Comparison of ENCODE assay signal across 1 cellular context in the genomic region with DNA sequence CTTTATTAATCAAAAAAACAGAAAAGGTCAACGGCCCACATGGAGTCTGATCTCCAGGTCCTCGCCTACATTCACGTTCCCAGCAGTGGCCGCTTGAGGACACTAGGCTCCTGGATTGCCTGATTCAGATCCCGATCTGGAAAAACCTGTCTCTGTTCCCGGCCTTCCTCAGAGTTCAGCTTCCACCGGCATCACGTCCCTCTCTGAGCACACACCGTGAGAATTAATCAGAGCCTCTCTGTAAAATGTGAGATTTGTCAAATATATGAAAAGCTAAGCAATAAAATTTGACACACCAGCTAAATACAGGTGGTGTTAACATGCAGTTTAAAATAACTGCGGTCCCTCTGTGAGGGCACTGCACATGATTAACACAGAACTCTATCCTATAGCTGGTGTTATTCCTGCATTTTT.
TF ChIP-seq lines count a peak whose summit lies in the region.

No MANE protein-coding gene starts in this region.

TF ChIP-seq in HepG2, 621 proteins besides CTCF, POLR2A, EP300 and RAD21 (continued from another document and continues in another):
- TF ChIP-seq, protein P1, sequence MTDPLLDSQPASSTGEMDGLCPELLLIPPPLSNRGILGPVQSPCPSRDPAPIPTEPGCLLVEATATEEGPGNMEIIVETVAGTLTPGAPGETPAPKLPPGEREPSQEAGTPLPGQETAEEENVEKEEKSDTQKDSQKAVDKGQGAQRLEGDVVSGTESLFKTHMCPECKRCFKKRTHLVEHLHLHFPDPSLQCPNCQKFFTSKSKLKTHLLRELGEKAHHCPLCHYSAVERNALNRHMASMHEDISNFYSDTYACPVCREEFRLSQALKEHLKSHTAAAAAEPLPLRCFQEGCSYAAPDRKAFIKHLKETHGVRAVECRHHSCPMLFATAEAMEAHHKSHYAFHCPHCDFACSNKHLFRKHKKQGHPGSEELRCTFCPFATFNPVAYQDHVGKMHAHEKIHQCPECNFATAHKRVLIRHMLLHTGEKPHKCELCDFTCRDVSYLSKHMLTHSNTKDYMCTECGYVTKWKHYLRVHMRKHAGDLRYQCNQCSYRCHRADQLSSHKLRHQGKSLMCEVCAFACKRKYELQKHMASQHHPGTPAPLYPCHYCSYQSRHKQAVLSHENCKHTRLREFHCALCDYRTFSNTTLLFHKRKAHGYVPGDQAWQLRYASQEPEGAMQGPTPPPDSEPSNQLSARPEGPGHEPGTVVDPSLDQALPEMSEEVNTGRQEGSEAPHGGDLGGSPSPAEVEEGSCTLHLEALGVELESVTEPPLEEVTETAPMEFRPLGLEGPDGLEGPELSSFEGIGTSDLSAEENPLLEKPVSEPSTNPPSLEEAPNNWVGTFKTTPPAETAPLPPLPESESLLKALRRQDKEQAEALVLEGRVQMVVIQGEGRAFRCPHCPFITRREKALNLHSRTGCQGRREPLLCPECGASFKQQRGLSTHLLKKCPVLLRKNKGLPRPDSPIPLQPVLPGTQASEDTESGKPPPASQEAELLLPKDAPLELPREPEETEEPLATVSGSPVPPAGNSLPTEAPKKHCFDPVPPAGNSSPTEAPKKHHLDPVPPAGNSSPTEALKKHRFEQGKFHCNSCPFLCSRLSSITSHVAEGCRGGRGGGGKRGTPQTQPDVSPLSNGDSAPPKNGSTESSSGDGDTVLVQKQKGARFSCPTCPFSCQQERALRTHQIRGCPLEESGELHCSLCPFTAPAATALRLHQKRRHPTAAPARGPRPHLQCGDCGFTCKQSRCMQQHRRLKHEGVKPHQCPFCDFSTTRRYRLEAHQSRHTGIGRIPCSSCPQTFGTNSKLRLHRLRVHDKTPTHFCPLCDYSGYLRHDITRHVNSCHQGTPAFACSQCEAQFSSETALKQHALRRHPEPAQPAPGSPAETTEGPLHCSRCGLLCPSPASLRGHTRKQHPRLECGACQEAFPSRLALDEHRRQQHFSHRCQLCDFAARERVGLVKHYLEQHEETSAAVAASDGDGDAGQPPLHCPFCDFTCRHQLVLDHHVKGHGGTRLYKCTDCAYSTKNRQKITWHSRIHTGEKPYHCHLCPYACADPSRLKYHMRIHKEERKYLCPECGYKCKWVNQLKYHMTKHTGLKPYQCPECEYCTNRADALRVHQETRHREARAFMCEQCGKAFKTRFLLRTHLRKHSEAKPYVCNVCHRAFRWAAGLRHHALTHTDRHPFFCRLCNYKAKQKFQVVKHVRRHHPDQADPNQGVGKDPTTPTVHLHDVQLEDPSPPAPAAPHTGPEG (CRISPR knock-in tag; IDR thresholded peaks at IDR 0.05), result no peak
- TF ChIP-seq SIX1 (CRISPR knock-in tag; IDR thresholded peaks at IDR 0.05; ENCODE audit: borderline replicate concordance) (no peak), SRSF4 (IDR thresholded peaks at IDR 0.05; ENCODE audit: low read depth, low read length, poor library complexity, severe bottlenecking) (no peak), NFE2L2 (IDR thresholded peaks at IDR 0.05; ENCODE audit: low read length) (0 out of 2 replicates have a peak, but pooled peaks have one; percentile 18), ZNF160 (CRISPR knock-in tag; IDR thresholded peaks at IDR 0.05) (no peak), POGZ (CRISPR knock-in tag; IDR thresholded peaks at IDR 0.05) (peak; percentile 66), PRPF4 (IDR thresholded peaks at IDR 0.05; ENCODE audit: low read depth, low read length, poor library complexity, severe bottlenecking) (no peak), ZNF598 (CRISPR knock-in tag; IDR thresholded peaks at IDR 0.05; ENCODE audit: borderline replicate concordance) (no peak), PLRG1 (conservative IDR thresholded peaks at IDR 0.05) (no peak), ZFY (CRISPR knock-in tag; IDR thresholded peaks at IDR 0.05) (no peak; the same call in 1 of the 2 replicates), ZNF777 (CRISPR knock-in tag; IDR thresholded peaks at IDR 0.05) (no peak), ARNT (IDR thresholded peaks at IDR 0.05) (no peak), AHR (CRISPR knock-in tag; IDR thresholded peaks at IDR 0.05) (no peak), ZNF333 (CRISPR knock-in tag; IDR thresholded peaks at IDR 0.05; ENCODE audit: borderline replicate concordance) (no peak), ZNF670 (CRISPR knock-in tag; IDR thresholded peaks at IDR 0.05; ENCODE audit: borderline replicate concordance) (no peak), PAX8 (CRISPR knock-in tag; IDR thresholded peaks at IDR 0.05; ENCODE audit: borderline replicate concordance) (no peak), MBD4 (IDR thresholded peaks at IDR 0.05; ENCODE audit: borderline replicate concordance, low read length) (no peak), HHEX (CRISPR knock-in tag; IDR thresholded peaks at IDR 0.05) (no peak), ZFP82 (CRISPR knock-in tag; IDR thresholded peaks at IDR 0.05; ENCODE audit: borderline replicate concordance) (no peak), CBX5 (CRISPR knock-in tag; IDR thresholded peaks at IDR 0.05; ENCODE audit: borderline replicate concordance) (peak; percentile 41; the same call in 1 of the 2 replicates), ZNF101 (CRISPR knock-in tag; IDR thresholded peaks at IDR 0.05; ENCODE audit: borderline replicate concordance, low read depth) (no peak), ZNF773 (CRISPR knock-in tag; IDR thresholded peaks at IDR 0.05; ENCODE audit: borderline replicate concordance) (no peak), ZNF33B (CRISPR knock-in tag; IDR thresholded peaks at IDR 0.05) (no peak), ZFP41 (CRISPR knock-in tag; IDR thresholded peaks at IDR 0.05; ENCODE audit: borderline replicate concordance) (no peak), RORA (CRISPR knock-in tag; IDR thresholded peaks at IDR 0.05) (no peak), IKZF1 (IDR thresholded peaks at IDR 0.05) (no peak), HCFC1 (IDR thresholded peaks at IDR 0.05; ENCODE audit: low read depth, low read length) (no peak), TMF1 (CRISPR knock-in tag; IDR thresholded peaks at IDR 0.05; ENCODE audit: low read depth) (no peak), FOXP1 (IDR thresholded peaks at IDR 0.05) (no peak), FOXP1 (CRISPR knock-in tag; IDR thresholded peaks at IDR 0.05) (no peak), FOSL1 (CRISPR knock-in tag; IDR thresholded peaks at IDR 0.05; ENCODE audit: borderline replicate concordance) (no peak), ZNF724P (CRISPR knock-in tag; IDR thresholded peaks at IDR 0.05; ENCODE audit: borderline replicate concordance) (no peak), ZNF430 (CRISPR knock-in tag; IDR thresholded peaks at IDR 0.05) (no peak), CHD2 (IDR thresholded peaks at IDR 0.05; ENCODE audit: low read depth, low read length) (no peak), ZNF138 (CRISPR knock-in tag; IDR thresholded peaks at IDR 0.05; ENCODE audit: low read depth) (no peak), TBL1XR1 (IDR thresholded peaks at IDR 0.05; ENCODE audit: borderline replicate concordance, low read length, partially characterized antibody) (no peak), ISX (CRISPR knock-in tag; conservative IDR thresholded peaks at IDR 0.05) (no peak), ZNF446 (CRISPR knock-in tag; IDR thresholded peaks at IDR 0.05) (no peak), TGIF2 (CRISPR knock-in tag; IDR thresholded peaks at IDR 0.05) (no peak), ZNF451 (CRISPR knock-in tag; IDR thresholded peaks at IDR 0.05) (no peak), ATM (IDR thresholded peaks at IDR 0.05; ENCODE audit: borderline replicate concordance) (no peak)
- TF ChIP-seq, protein P2, sequence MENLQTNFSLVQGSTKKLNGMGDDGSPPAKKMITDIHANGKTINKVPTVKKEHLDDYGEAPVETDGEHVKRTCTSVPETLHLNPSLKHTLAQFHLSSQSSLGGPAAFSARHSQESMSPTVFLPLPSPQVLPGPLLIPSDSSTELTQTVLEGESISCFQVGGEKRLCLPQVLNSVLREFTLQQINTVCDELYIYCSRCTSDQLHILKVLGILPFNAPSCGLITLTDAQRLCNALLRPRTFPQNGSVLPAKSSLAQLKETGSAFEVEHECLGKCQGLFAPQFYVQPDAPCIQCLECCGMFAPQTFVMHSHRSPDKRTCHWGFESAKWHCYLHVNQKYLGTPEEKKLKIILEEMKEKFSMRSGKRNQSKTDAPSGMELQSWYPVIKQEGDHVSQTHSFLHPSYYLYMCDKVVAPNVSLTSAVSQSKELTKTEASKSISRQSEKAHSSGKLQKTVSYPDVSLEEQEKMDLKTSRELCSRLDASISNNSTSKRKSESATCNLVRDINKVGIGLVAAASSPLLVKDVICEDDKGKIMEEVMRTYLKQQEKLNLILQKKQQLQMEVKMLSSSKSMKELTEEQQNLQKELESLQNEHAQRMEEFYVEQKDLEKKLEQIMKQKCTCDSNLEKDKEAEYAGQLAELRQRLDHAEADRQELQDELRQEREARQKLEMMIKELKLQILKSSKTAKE (CRISPR knock-in tag; IDR thresholded peaks at IDR 0.05; ENCODE audit: borderline replicate concordance), result no peak
- TF ChIP-seq, protein P3, sequence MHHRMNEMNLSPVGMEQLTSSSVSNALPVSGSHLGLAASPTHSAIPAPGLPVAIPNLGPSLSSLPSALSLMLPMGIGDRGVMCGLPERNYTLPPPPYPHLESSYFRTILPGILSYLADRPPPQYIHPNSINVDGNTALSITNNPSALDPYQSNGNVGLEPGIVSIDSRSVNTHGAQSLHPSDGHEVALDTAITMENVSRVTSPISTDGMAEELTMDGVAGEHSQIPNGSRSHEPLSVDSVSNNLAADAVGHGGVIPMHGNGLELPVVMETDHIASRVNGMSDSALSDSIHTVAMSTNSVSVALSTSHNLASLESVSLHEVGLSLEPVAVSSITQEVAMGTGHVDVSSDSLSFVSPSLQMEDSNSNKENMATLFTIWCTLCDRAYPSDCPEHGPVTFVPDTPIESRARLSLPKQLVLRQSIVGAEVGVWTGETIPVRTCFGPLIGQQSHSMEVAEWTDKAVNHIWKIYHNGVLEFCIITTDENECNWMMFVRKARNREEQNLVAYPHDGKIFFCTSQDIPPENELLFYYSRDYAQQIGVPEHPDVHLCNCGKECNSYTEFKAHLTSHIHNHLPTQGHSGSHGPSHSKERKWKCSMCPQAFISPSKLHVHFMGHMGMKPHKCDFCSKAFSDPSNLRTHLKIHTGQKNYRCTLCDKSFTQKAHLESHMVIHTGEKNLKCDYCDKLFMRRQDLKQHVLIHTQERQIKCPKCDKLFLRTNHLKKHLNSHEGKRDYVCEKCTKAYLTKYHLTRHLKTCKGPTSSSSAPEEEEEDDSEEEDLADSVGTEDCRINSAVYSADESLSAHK (CRISPR knock-in tag; IDR thresholded peaks at IDR 0.05; ENCODE audit: borderline replicate concordance), result no peak
- TF ChIP-seq, protein P4, sequence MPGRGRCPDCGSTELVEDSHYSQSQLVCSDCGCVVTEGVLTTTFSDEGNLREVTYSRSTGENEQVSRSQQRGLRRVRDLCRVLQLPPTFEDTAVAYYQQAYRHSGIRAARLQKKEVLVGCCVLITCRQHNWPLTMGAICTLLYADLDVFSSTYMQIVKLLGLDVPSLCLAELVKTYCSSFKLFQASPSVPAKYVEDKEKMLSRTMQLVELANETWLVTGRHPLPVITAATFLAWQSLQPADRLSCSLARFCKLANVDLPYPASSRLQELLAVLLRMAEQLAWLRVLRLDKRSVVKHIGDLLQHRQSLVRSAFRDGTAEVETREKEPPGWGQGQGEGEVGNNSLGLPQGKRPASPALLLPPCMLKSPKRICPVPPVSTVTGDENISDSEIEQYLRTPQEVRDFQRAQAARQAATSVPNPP (CRISPR knock-in tag; IDR thresholded peaks at IDR 0.05), result no peak
- TF ChIP-seq, protein P5, sequence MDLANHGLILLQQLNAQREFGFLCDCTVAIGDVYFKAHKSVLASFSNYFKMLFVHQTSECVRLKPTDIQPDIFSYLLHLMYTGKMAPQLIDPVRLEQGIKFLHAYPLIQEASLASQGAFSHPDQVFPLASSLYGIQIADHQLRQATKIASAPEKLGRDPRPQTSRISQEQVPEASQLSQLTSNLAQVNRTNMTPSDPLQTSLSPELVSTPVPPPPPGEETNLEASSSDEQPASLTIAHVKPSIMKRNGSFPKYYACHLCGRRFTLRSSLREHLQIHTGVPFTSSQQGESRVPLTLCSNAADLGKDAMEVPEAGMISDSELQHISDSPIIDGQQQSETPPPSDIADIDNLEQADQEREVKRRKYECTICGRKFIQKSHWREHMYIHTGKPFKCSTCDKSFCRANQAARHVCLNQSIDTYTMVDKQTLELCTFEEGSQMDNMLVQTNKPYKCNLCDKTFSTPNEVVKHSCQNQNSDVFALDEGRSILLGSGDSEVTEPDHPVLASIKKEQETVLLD (CRISPR knock-in tag; IDR thresholded peaks at IDR 0.05; ENCODE audit: low read depth), result no peak
- TF ChIP-seq, protein P6, sequence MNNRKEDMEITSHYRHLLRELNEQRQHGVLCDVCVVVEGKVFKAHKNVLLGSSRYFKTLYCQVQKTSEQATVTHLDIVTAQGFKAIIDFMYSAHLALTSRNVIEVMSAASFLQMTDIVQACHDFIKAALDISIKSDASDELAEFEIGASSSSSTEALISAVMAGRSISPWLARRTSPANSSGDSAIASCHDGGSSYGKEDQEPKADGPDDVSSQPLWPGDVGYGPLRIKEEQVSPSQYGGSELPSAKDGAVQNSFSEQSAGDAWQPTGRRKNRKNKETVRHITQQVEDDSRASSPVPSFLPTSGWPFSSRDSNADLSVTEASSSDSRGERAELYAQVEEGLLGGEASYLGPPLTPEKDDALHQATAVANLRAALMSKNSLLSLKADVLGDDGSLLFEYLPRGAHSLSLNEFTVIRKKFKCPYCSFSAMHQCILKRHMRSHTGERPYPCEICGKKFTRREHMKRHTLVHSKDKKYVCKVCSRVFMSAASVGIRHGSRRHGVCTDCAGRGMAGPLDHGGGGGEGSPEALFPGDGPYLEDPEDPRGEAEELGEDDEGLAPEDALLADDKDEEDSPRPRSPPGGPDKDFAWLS (CRISPR knock-in tag; IDR thresholded peaks at IDR 0.05; ENCODE audit: borderline replicate concordance), result no peak
- TF ChIP-seq, protein P7, sequence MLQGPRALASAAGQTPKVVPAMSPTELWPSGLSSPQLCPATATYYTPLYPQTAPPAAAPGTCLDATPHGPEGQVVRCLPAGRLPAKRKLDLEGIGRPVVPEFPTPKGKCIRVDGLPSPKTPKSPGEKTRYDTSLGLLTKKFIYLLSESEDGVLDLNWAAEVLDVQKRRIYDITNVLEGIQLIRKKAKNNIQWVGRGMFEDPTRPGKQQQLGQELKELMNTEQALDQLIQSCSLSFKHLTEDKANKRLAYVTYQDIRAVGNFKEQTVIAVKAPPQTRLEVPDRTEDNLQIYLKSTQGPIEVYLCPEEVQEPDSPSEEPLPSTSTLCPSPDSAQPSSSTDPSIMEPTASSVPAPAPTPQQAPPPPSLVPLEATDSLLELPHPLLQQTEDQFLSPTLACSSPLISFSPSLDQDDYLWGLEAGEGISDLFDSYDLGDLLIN (CRISPR knock-in tag; IDR thresholded peaks at IDR 0.05; ENCODE audit: borderline replicate concordance), result no peak
- TF ChIP-seq, protein P8, sequence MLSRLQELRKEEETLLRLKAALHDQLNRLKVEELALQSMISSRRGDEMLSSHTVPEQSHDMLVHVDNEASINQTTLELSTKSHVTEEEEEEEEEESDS (CRISPR knock-in tag; IDR thresholded peaks at IDR 0.05; ENCODE audit: borderline replicate concordance), result no peak
